In genomic region chr21:43362928-43363314, GRCh38 we compare ENCODE assay signal across 1 cellular context.
A peak's percentile ranks its signal among the peaks of the same experiment; 100 is the strongest.
TF ChIP-seq lines count a peak whose summit lies in the region.

No MANE protein-coding gene starts in this region.

TF ChIP-seq in K562, 482 proteins besides CTCF, POLR2A, EP300 and RAD21 (continued from another document and continues in another):
- TF ChIP-seq LARP7 (IDR thresholded peaks at IDR 0.05) (no peak), SMAD1 (IDR thresholded peaks at IDR 0.05; ENCODE audit: low read depth, low read length, partially characterized antibody) (no peak), ARID3A (IDR thresholded peaks at IDR 0.05; ENCODE audit: borderline replicate concordance, low read depth, low read length) (no peak), ETV5 (CRISPR knock-in tag; IDR thresholded peaks at IDR 0.05; ENCODE audit: low read depth) (no peak), ZNF512 (tag; IDR thresholded peaks at IDR 0.05) (no peak), NONO (IDR thresholded peaks at IDR 0.05; ENCODE audit: low read depth in 2 of 2, low read length in 1 of 2) (no peak), SFPQ (IDR thresholded peaks at IDR 0.05; ENCODE audit: low read depth, low read length) (no peak), ZHX1 (conservative IDR thresholded peaks at IDR 0.05; ENCODE audit: low read length) (no peak), LEF1 (IDR thresholded peaks at IDR 0.05) (no peak), MAFG (tag; conservative IDR thresholded peaks at IDR 0.05) (no peak), NR2C2 (CRISPR knock-in tag; IDR thresholded peaks at IDR 0.05) (no peak), NR2C2 (tag; IDR thresholded peaks at IDR 0.05) (peak; percentile 82; the same call in 1 of the 2 replicates), RCOR1 (IDR thresholded peaks at IDR 0.05; ENCODE audit: borderline replicate concordance in 1 of 2, low read depth in 2 of 2, low read length in 2 of 2) (peak in 1 of 2 experiments; percentile 94; a peak in 2 of 4 replicates), PYGO2 (tag; IDR thresholded peaks at IDR 0.05) (no peak), TEAD4 (IDR thresholded peaks at IDR 0.05; ENCODE audit: low read length) (peak; percentile 58; the same call in 1 of the 2 replicates), TEAD4 (CRISPR knock-in tag; IDR thresholded peaks at IDR 0.05; ENCODE audit: borderline replicate concordance) (no peak), TAL1 (IDR thresholded peaks at IDR 0.05) (no peak), NCOA1 (IDR thresholded peaks at IDR 0.05; ENCODE audit: low read depth) (no peak), ZNF263 (CRISPR knock-in tag; IDR thresholded peaks at IDR 0.05; ENCODE audit: borderline replicate concordance) (no peak), KHSRP (IDR thresholded peaks at IDR 0.05) (no peak), NKRF (IDR thresholded peaks at IDR 0.05; ENCODE audit: borderline replicate concordance) (no peak), TCF3 (CRISPR knock-in tag; IDR thresholded peaks at IDR 0.05) (peak; percentile 70), U2AF1 (optimal IDR thresholded peaks at IDR 0.05; ENCODE audit: low read depth, low read length) (no peak), BDP1 (IDR thresholded peaks at IDR 0.05; ENCODE audit: insufficient read depth, insufficient read length) (no peak), FOXO4 (CRISPR knock-in tag; IDR thresholded peaks at IDR 0.05) (no peak), MEIS2 (IDR thresholded peaks at IDR 0.05; ENCODE audit: partially characterized antibody) (peak; percentile 97), ESRRA (IDR thresholded peaks at IDR 0.05; ENCODE audit: borderline replicate concordance, low read depth) (peak; percentile 98), YY1 (IDR thresholded peaks at IDR 0.05; ENCODE audit: borderline replicate concordance in 1 of 3, control insufficient read depth in 1 of 3, extremely low read depth in 1 of 3, insufficient read depth in 3 of 3, insufficient read length in 1 of 3, insufficient replicate concordance in 2 of 3, low read depth in 1 of 3, low read length in 2 of 3) (peak in 1 of 3 experiments; percentile 34), CBFA2T2 (conservative IDR thresholded peaks at IDR 0.05) (peak; percentile 72; the same call in 1 of the 2 replicates), KLF16 (IDR thresholded peaks at IDR 0.05) (peak; percentile 40; the same call in 1 of the 2 replicates), PKNOX1 (IDR thresholded peaks at IDR 0.05) (peak; percentile 90), CBFB (CRISPR knock-in tag; IDR thresholded peaks at IDR 0.05) (peak; percentile 92), PBX2 (CRISPR knock-in tag; IDR thresholded peaks at IDR 0.05; ENCODE audit: low read depth) (no peak), PBX2 (tag; conservative IDR thresholded peaks at IDR 0.05; ENCODE audit: low read depth) (peak; percentile 60), CTBP1 (IDR thresholded peaks at IDR 0.05; ENCODE audit: borderline replicate concordance) (peak; percentile 82; the same call in 1 of the 2 replicates), CXXC5 (CRISPR knock-in tag; IDR thresholded peaks at IDR 0.05) (peak; percentile 40; the same call in 1 of the 2 replicates), ZNF431 (CRISPR knock-in tag; IDR thresholded peaks at IDR 0.05) (no peak), DACH1 (IDR thresholded peaks at IDR 0.05; ENCODE audit: partially characterized antibody) (no peak), ZBTB49 (CRISPR knock-in tag; IDR thresholded peaks at IDR 0.05; ENCODE audit: borderline replicate concordance) (no peak)
